Comparison of ENCODE assay signal across 1 cellular context in genomic region chr9:6226696-6227095, GRCh38.
TF ChIP-seq lines count a peak whose summit lies in the region.

No MANE protein-coding gene starts in this region.

TF ChIP-seq in GM23338, 12 proteins besides CTCF, POLR2A, EP300 and RAD21 (continued from another document):
- TF ChIP-seq REST (IDR thresholded peaks at IDR 0.05; ENCODE audit: unreplicated experiment) = no peak
- TF ChIP-seq EZH2 (IDR thresholded peaks at IDR 0.05; ENCODE audit: low read depth, unreplicated experiment) = no peak
- TF ChIP-seq ZNF114 (CRISPR knock-in tag; IDR thresholded peaks at IDR 0.05) = no peak
- no peak for TF ChIP-seq ZNF331 (CRISPR knock-in tag; IDR thresholded peaks at IDR 0.05; ENCODE audit: low read depth)
- no peak for TF ChIP-seq POLR2AphosphoS5 (IDR thresholded peaks at IDR 0.05; ENCODE audit: low read depth)
- no peak for TF ChIP-seq JUNB (IDR thresholded peaks at IDR 0.05; ENCODE audit: unreplicated experiment)
- no peak for TF ChIP-seq STAT1 (IDR thresholded peaks at IDR 0.05; ENCODE audit: unreplicated experiment)
- TF ChIP-seq ETS1 (IDR thresholded peaks at IDR 0.05) = no peak
- TF ChIP-seq NANOG (IDR thresholded peaks at IDR 0.05; ENCODE audit: borderline replicate concordance) = no peak
- TF ChIP-seq CREB1 (CRISPR knock-in tag; IDR thresholded peaks at IDR 0.05; ENCODE audit: low read depth) = no peak
- TF ChIP-seq ZNF462 (CRISPR knock-in tag; IDR thresholded peaks at IDR 0.05) = no peak
